2 cellular contexts compared by ENCODE assay signal in genomic region chr12:102249073-102249854, GRCh38.
TF ChIP-seq lines count a peak whose summit lies in the region.

No MANE protein-coding gene starts in this region.

TF ChIP-seq in A549, 52 proteins besides CTCF, POLR2A, EP300 and RAD21:
- no peak for TF ChIP-seq RCOR1 (IDR thresholded peaks at IDR 0.05; ENCODE audit: low read depth, low read length)
- no peak for TF ChIP-seq NR3C1 (IDR thresholded peaks at IDR 0.05)
- TF ChIP-seq FOSB (CRISPR knock-in tag; IDR thresholded peaks at IDR 0.05) = no peak
- TF ChIP-seq HEYL (CRISPR knock-in tag; IDR thresholded peaks at IDR 0.05) = no peak
- TF ChIP-seq POLR2AphosphoS2 (conservative IDR thresholded peaks at IDR 0.05; ENCODE audit: low read length) = no peak
- no peak for TF ChIP-seq CHD4 (IDR thresholded peaks at IDR 0.05; ENCODE audit: borderline replicate concordance)
- 0 out of 2 replicates have a peak, but pooled peaks have one; percentile 17 for TF ChIP-seq GATA3 (IDR thresholded peaks at IDR 0.05; ENCODE audit: borderline replicate concordance)

TF ChIP-seq in IMR-90, 13 proteins besides CTCF, POLR2A, EP300 and RAD21:
- TF ChIP-seq MAFK (IDR thresholded peaks at IDR 0.05; ENCODE audit: low read depth, low read length) (no peak), RCOR1 (IDR thresholded peaks at IDR 0.05; ENCODE audit: insufficient replicate concordance, low read length) (no peak), ELK1 (IDR thresholded peaks at IDR 0.05; ENCODE audit: borderline replicate concordance, low read depth, low read length) (no peak), BHLHE40 (IDR thresholded peaks at IDR 0.05; ENCODE audit: low read depth, low read length) (no peak), FOS (IDR thresholded peaks at IDR 0.05; ENCODE audit: low read depth, low read length) (no peak), SMC3 (IDR thresholded peaks at IDR 0.05; ENCODE audit: low read depth, low read length) (no peak), MXI1 (IDR thresholded peaks at IDR 0.05; ENCODE audit: borderline replicate concordance, low read depth, low read length) (no peak), CHD1 (IDR thresholded peaks at IDR 0.05; ENCODE audit: low read depth, low read length) (no peak), USF2 (IDR thresholded peaks at IDR 0.05; ENCODE audit: low read depth, low read length) (no peak), RFX5 (IDR thresholded peaks at IDR 0.05; ENCODE audit: low read depth, low read length) (no peak), MAZ (IDR thresholded peaks at IDR 0.05; ENCODE audit: borderline replicate concordance, low read depth, low read length) (no peak)
